In the genomic region with DNA sequence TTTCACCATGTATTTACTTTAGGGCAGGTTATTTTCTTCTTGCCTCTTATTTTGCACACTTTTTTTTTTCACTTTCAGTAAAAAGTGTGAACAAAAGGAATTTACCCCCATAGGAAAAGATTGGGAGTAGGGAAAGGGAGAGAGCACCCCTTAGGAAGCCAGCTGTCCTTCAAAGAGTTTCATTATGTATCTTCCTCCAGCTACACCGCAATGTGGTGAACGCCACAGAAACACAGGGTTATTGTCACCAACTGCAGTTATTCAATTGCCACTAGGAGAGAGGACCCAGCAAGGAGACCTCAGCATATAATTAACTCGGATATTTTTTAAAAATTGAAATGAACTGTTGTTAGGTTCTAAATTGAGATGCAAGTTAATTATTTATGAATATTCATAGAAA, we compare ENCODE assay signal across 8 cellular contexts.
DNase-seq lines count a peak whose midpoint lies in the region; ATAC-seq and TF ChIP-seq lines count a peak whose summit lies in the region.

No MANE protein-coding gene starts in this region.

- intact Hi-C loops in left colon (cut with DNase I, micrococcal nuclease) = no loop called here

- peaks cover 19% of the 10 kb centered on the region for H3K27me3 ChIP-seq in foreskin keratinocyte

- H3K27ac ChIP-seq in foreskin keratinocyte = no peak overlapping the region

- TF ChIP-seq CTCF in foreskin keratinocyte (conservative IDR thresholded peaks at IDR 0.05) = no peak

- ATAC-seq in GM18873 (IDR thresholded peaks at IDR 0.05; ENCODE audit: low FRiP score, unreplicated experiment) (peak; percentile 74), HG02759 (IDR thresholded peaks at IDR 0.05; ENCODE audit: unreplicated experiment) (peak; percentile 69), left colon (peak; percentile 41), foreskin keratinocyte (no peak)

- H3K4me1 ChIP-seq in foreskin keratinocyte = no peaks in the 10 kb centered on the region

- DNase-seq in NCI-H526 treated with DMSO at 0.1 percent for 48 hours (lab: John Stamatoyannopoulos, UW) (peak; percentile 54), left colon (no peak), AG20443 (ENCODE audit: low spot score) (no peak), foreskin keratinocyte (no peak), ecto neural progenitor cell (ENCODE audit: low spot score) (no peak)
- DNase-seq in activated CD4-positive, alpha-beta T cell treated with anti-CD3 and anti-CD28 coated beads, Interleukin-2, amount 50 U/mL, for 1 hour = no peak
